34 cellular contexts compared by ENCODE assay signal in the genomic region with DNA sequence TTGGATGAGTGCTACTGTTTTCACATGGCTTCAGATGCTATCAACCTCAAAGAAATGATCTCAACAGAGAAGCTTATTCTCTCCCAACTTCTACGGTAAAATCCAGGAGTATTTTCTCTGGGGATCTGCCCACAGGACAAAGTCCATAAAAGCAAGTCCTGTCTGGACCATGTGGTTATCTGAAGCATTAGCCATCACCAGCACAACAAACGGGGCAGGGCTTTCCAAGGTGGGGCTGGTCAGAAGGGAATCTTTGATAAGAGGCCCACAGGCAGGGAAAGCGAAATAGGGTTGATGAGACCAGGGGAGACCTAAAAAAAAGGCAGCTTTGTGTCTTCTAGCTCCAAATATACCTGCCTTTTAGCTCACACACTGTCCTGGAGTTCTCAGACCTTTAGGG. TPM values are rescaled to one million over a fixed set of nuclear protein-coding genes. Genes with fewer than 3 reads are reported as not detected.
"Had no signal": no experiment of that assay in that cellular context is flagged by ENCODE, and none has a peak within 500 bp of the region (broad histone marks: within the 10 kb centered on the region; RNA-seq: fewer than 3 reads in every experiment).

No MANE protein-coding gene starts in this region.

- H3K27ac Mint-ChIP-seq: activated CD4-positive, alpha-beta memory T cell treated with anti-CD3 and anti-CD28 coated beads, Interleukin-2, amount 10 ng/mL, durations not matched to agents 7 days and 5 days; activated CD8-positive, alpha-beta memory T cell treated with anti-CD3 and anti-CD28 coated beads, Interleukin-2, amount 10 ng/mL, durations not matched to agents 7 days and 5 days; activated naive CD8-positive, alpha-beta T cell treated with anti-CD3 and anti-CD28 coated beads for 36 hours; T-cell had no signal

- DNase-seq: activated CD4-positive, alpha-beta memory T cell treated with anti-CD3 and anti-CD28 coated beads, Interleukin-2, amount 10 ng/mL, durations not matched to agents 7 days and 5 days; activated CD4-positive, alpha-beta T cell treated with anti-CD3 and anti-CD28 coated beads for 4 hours; activated CD8-positive, alpha-beta memory T cell treated with anti-CD3 and anti-CD28 coated beads for 24 hours; activated CD8-positive, alpha-beta memory T cell treated with anti-CD3 and anti-CD28 coated beads, Interleukin-2, amount 10 ng/mL, durations not matched to agents 7 days and 5 days; activated CD8-positive, alpha-beta memory T cell treated with anti-CD3 and anti-CD28 coated beads, Interleukin-2, amount 50 U/mL, for 48 hours; activated effector memory CD4-positive, alpha-beta T cell treated with anti-CD3 and anti-CD28 coated beads, Interleukin-2, amount 50 U/mL, for 16 hours; activated naive CD4-positive, alpha-beta T cell; activated naive CD4-positive, alpha-beta T cell treated with anti-CD3 and anti-CD28 coated beads, Interleukin-2, amount 50 U/mL, for 16 hours; activated naive CD8-positive, alpha-beta T cell treated with anti-CD3 and anti-CD28 coated beads for 36 hours; activated T-cell treated with anti-CD3 and anti-CD28 coated beads, Interleukin-2, amount 50 U/mL, for 48 hours; amniotic stem cell; Kasumi-1; KG1; MG63; NCI-H1048; NCI-H1105 treated with DMSO at 0.1 percent for 48 hours; NCI-H1436; NCI-H1694; NCI-H1930; NCI-H510A; NCI-H526; NCI-H748 treated with DMSO at 0.1 percent for 48 hours; NK-92 treated with Interleukin-12 subunit alpha and Interleukin-12 subunit beta, amount 100 ng/mL, for 24 hours; PC-3; Peyer's patch; RPMI8226; SHP77 treated with DMSO at 0.1 percent for 48 hours; SK-N-SH; T-cell; T1000 had no signal

- H3K27me3 Mint-ChIP-seq: activated CD4-positive, alpha-beta memory T cell treated with anti-CD3 and anti-CD28 coated beads, Interleukin-2, amount 10 ng/mL, durations not matched to agents 7 days and 5 days; activated CD8-positive, alpha-beta memory T cell treated with anti-CD3 and anti-CD28 coated beads, Interleukin-2, amount 10 ng/mL, durations not matched to agents 7 days and 5 days; activated naive CD8-positive, alpha-beta T cell treated with anti-CD3 and anti-CD28 coated beads for 36 hours; T-cell had no signal

- ATAC-seq: activated CD8-positive, alpha-beta memory T cell treated with anti-CD3 and anti-CD28 coated beads, Interleukin-2, amount 10 ng/mL, durations not matched to agents 7 days and 5 days; PC-3; T-cell had no signal

- H3K4me1 Mint-ChIP-seq: activated CD4-positive, alpha-beta memory T cell treated with anti-CD3 and anti-CD28 coated beads, Interleukin-2, amount 10 ng/mL, durations not matched to agents 7 days and 5 days; activated CD8-positive, alpha-beta memory T cell treated with anti-CD3 and anti-CD28 coated beads, Interleukin-2, amount 10 ng/mL, durations not matched to agents 7 days and 5 days; activated naive CD8-positive, alpha-beta T cell treated with anti-CD3 and anti-CD28 coated beads for 36 hours; T-cell had no signal

- H3K4me3 Mint-ChIP-seq: activated CD4-positive, alpha-beta memory T cell treated with anti-CD3 and anti-CD28 coated beads, Interleukin-2, amount 10 ng/mL, durations not matched to agents 7 days and 5 days; activated CD8-positive, alpha-beta memory T cell treated with anti-CD3 and anti-CD28 coated beads, Interleukin-2, amount 10 ng/mL, durations not matched to agents 7 days and 5 days; activated naive CD8-positive, alpha-beta T cell treated with anti-CD3 and anti-CD28 coated beads for 36 hours; T-cell had no signal

RNA-seq across cellular contexts. Expression of a gene that starts 38.7 kb away (rescaled TPM):
- total RNA-seq: activated CD4-positive, alpha-beta memory T cell treated with anti-CD3 and anti-CD28 coated beads, Interleukin-2, amount 10 ng/mL, durations not matched to agents 7 days and 5 days; activated CD8-positive, alpha-beta memory T cell treated with anti-CD3 and anti-CD28 coated beads, Interleukin-2, amount 10 ng/mL, durations not matched to agents 7 days and 5 days; activated naive CD8-positive, alpha-beta T cell treated with anti-CD3 and anti-CD28 coated beads for 36 hours; ascending aorta; cardiac muscle cell; PC-3; Peyer's patch; SJSA1; T-cell; T-helper 2 cell treated with Interferon-gamma antibody and Interleukin-4, amounts not matched to agents 100 ng/mL and 5 ng/mL, for 36 hours had no signal
- polyA plus RNA-seq: cardiac muscle cell, SK-N-SH had no signal
